ENCODE assay signal across 19 cellular contexts in genomic region chr6:138211048-138211581, GRCh38. TPM values are rescaled to one million over a fixed set of nuclear protein-coding genes. Genes with fewer than 3 reads are reported as not detected.
DNase-seq lines count a peak whose midpoint lies in the region; ATAC-seq, FAIRE-seq and TF ChIP-seq lines count a peak whose summit lies in the region.
"Had no signal": no experiment of that assay in that cellular context is flagged by ENCODE, and none has a peak within 500 bp of the region (broad histone marks: within the 10 kb centered on the region; RNA-seq: fewer than 3 reads in every experiment).

No MANE protein-coding gene starts in this region.

- no peak overlapping the region for H2BK15ac ChIP-seq in H1 (ENCODE audit: low read length)

- H3K18ac ChIP-seq in H1 (ENCODE audit: extremely low read depth, low read length), result no peak overlapping the region

- H4K20me1 ChIP-seq in MM.1S (ENCODE audit: insufficient read depth, low read length) (no peaks in the 10 kb centered on the region), H1 (replicated peaks in 1 of 2; ENCODE audit: control insufficient read depth in 1 of 2, insufficient read depth in 2 of 2, low read length in 2 of 2) (no peaks in the 10 kb centered on the region)

- H3K4ac ChIP-seq in H1 (replicated peaks; ENCODE audit: insufficient read length, low read depth, low read length), result no peak overlapping the region

- CTCF ChIA-PET in H1 (lab: Charles Lee; ENCODE audit: partially characterized antibody), result interaction anchor here (0.6 to 4.9 kb wide), 50 partner anchors 8 to 288 kb away, joined by 3 to 111 read pairs (median 4); no protein-coding TSS in a partner anchor

- H3F3A ChIP-seq in MM.1S (ENCODE audit: insufficient read depth, low read length), result no peaks in the 10 kb centered on the region

- H3K23ac ChIP-seq in H1 (ENCODE audit: insufficient read length), result no peak overlapping the region

- H3K79me1 ChIP-seq in H1 (ENCODE audit: low read depth, low read length), result no peaks in the 10 kb centered on the region

- H2AFZ ChIP-seq in MM.1S (ENCODE audit: low read length), result no peak overlapping the region
- no peak overlapping the region for H2AFZ ChIP-seq in H1 (ENCODE audit: low read length)
- H2AFZ ChIP-seq: PC-9 had no signal

- H4K5ac ChIP-seq in H1 (ENCODE audit: insufficient read length, low read depth, low read length), result no peak overlapping the region

- in situ Hi-C loops in ACHN (cut with HindIII; ENCODE audit: low pct_ligation_motif_present, low pct_unique_long_range_greater_than_20kb, low sequenced_read_pairs), result no loop called here

- H3K23me2 ChIP-seq in H1 (ENCODE audit: low read depth, low read length), result peaks cover 2% of the 10 kb centered on the region; the same call in 1 of the 2 replicates

- DNase-seq in ACHN (peak; percentile 2), MM.1S (no peak), H1 (ENCODE audit: low read depth in 1 of 2, low spot score in 2 of 2) (no peak), midbrain (lab: John Stamatoyannopoulos, UW) (peak; percentile 67), SIG-M5 treated with dmso at 0.1 percent for 504 hours (lab: John Stamatoyannopoulos, UW; ENCODE audit: unreplicated experiment) (no peak), NOMO-1 treated with DMSO at 0.1 percent for 48 hours (lab: John Stamatoyannopoulos, UW; ENCODE audit: unreplicated experiment) (no peak)
- DNase-seq in stimulated activated CD4-positive, alpha-beta T cell treated with anti-CD3 and anti-CD28 coated beads, Interleukin-2, amount 100 ng/mL, for 48 hours, result no peak
- DNase-seq: activated naive CD4-positive, alpha-beta T cell treated with anti-CD3 and anti-CD28 coated beads for 36 hours; activated T-cell treated with anti-CD3 and anti-CD28 coated beads for 4 hours; CD8-positive, alpha-beta T cell; NCI-H526 treated with DMSO at 0.1 percent for 48 hours; PC-9 had no signal

- no peak overlapping the region for H2BK20ac ChIP-seq in H1 (ENCODE audit: low read length)

- H3K4me2 ChIP-seq in MM.1S (ENCODE audit: low read depth, low read length) (no peak overlapping the region), H1 (ENCODE audit: insufficient read depth in 1 of 2, low read depth in 2 of 2, low read length in 2 of 2) (no peak overlapping the region)
- H3K4me2 ChIP-seq: PC-9 had no signal

- no peak overlapping the region for H4K8ac ChIP-seq in H1 (ENCODE audit: extremely low read depth, insufficient read depth, low read length)

- H3K27ac ChIP-seq in MM.1S (ENCODE audit: low read length) (no peak overlapping the region), H1 (ENCODE audit: low read depth, low read length) (no peak overlapping the region)
- H3K27ac ChIP-seq: ascending aorta, coronary artery, PC-9, vagina had no signal

- H3K27me3 ChIP-seq in MM.1S (replicated peaks; ENCODE audit: insufficient read depth, low read length) (no peaks in the 10 kb centered on the region), H1 (replicated peaks in 1 of 4; ENCODE audit: control insufficient read depth in 3 of 4, extremely low read depth in 1 of 4, insufficient read depth in 3 of 4, low read length in 3 of 4) (no peaks in the 10 kb centered on the region)
- H3K27me3 ChIP-seq: ascending aorta, vagina had no signal

- peak; percentile 91 for FAIRE-seq in H1 (lab: Jason Lieb, UNC)

- peak; percentile 72 to 75 for TF ChIP-seq RAD21 in H1 (IDR thresholded peaks at IDR 0.05 in 1 of 2, conservative IDR thresholded peaks at IDR 0.05 in 1 of 2; ENCODE audit: low read depth in 2 of 2, low read length in 2 of 2)

- H4K91ac ChIP-seq in H1 (replicated peaks; ENCODE audit: insufficient read length, low read length), result no peak overlapping the region

- WGBS in H1 (ENCODE audit: extremely low coverage in 1 of 2, insufficient coverage in 1 of 2, insufficient read length in 1 of 2, insufficient replicate concordance in 2 of 2, low coverage in 1 of 2, low lambda C conversion rate in 2 of 2, missing lambda C conversion rate in 1 of 2), 2 experiments, result 91% methylated on average over 2 of the region's 2 CpGs; no CpG with 5 or more reads in 1 of the 2 experiments

- no peak overlapping the region for H2BK12ac ChIP-seq in H1 (ENCODE audit: low read depth, low read length)

- H3K79me2 ChIP-seq in MM.1S (ENCODE audit: low read length) (no peaks in the 10 kb centered on the region), H1 (ENCODE audit: control insufficient read depth in 1 of 2, insufficient read depth in 2 of 2, low read length in 2 of 2) (no peaks in the 10 kb centered on the region)

- no peak overlapping the region for H3K14ac ChIP-seq in H1 (ENCODE audit: insufficient read length)

- H3K9me3 ChIP-seq in MM.1S (replicated peaks; ENCODE audit: insufficient read depth, low read length) (no peaks in the 10 kb centered on the region), H1 (ENCODE audit: insufficient read depth in 2 of 2, low read depth in 1 of 2, low read length in 1 of 2) (no peaks in the 10 kb centered on the region)
- H3K9me3 ChIP-seq: ascending aorta, vagina had no signal

- H2BK120ac ChIP-seq in H1 (replicated peaks; ENCODE audit: low read depth, low read length), result no peak overlapping the region

- TF ChIP-seq POLR2A in H1 (IDR thresholded peaks at IDR 0.05; ENCODE audit: control extremely low read depth in 1 of 2, low read depth in 2 of 2, low read length in 2 of 2), result no peak

- POLR2A ChIA-PET in H1 (lab: Charles Lee; ENCODE audit: partially characterized antibody), result interaction anchor here (0.9 to 1.8 kb wide), 3 partner anchors 12 to 21 kb away, joined by 3 to 9 read pairs (median 3); no protein-coding TSS in a partner anchor

- H3K9me2 ChIP-seq in MM.1S (replicated peaks; ENCODE audit: insufficient read depth, low read length), result no peaks in the 10 kb centered on the region

- no peak overlapping the region for H3K56ac ChIP-seq in H1 (replicated peaks; ENCODE audit: insufficient read length, low read depth, low read length)

- H3K36me3 ChIP-seq in MM.1S (replicated peaks; ENCODE audit: insufficient read depth, low read length) (no peaks in the 10 kb centered on the region), H1 (ENCODE audit: control insufficient read depth in 2 of 4, insufficient read depth in 4 of 4, low read length in 3 of 4) (no peaks in the 10 kb centered on the region)
- H3K36me3 ChIP-seq: ascending aorta, vagina had no signal

- H3K9ac ChIP-seq in MM.1S (ENCODE audit: low read length), result no peak overlapping the region
- H3K9ac ChIP-seq in H1 (replicated peaks in 1 of 4; ENCODE audit: extremely low read depth in 1 of 4, low read depth in 3 of 4, low read length in 3 of 4), result no peak overlapping the region

- ATAC-seq in HG03442 (IDR thresholded peaks at IDR 0.05; ENCODE audit: unreplicated experiment), result no peak
- ATAC-seq: CD8-positive, alpha-beta T cell; sciatic nerve had no signal

- H3K4me3 ChIP-seq in MM.1S (ENCODE audit: low read length), result no peak overlapping the region
- H3K4me3 ChIP-seq in H1 (ENCODE audit: extremely low read depth in 1 of 4, insufficient read depth in 2 of 4, low read depth in 3 of 4, low read length in 4 of 4), result no peak overlapping the region
- H3K4me3 ChIP-seq: ascending aorta, coronary artery, PC-9, vagina had no signal

- H3K4me1 ChIP-seq in MM.1S (ENCODE audit: low read length) (peaks cover 5% of the 10 kb centered on the region), H1 (replicated peaks in 1 of 4; ENCODE audit: control insufficient read depth in 3 of 4, insufficient read depth in 4 of 4, low read length in 3 of 4) (peaks cover 0 to 4% (median 0%) of the 10 kb centered on the region in 4 experiments; a peak in 1 of 7 replicates)
- H3K4me1 ChIP-seq: ascending aorta, vagina had no signal

- H2BK5ac ChIP-seq in H1 (ENCODE audit: low read depth, low read length), result no peak overlapping the region

- TF ChIP-seq EP300 in H1 (IDR thresholded peaks at IDR 0.05; ENCODE audit: borderline replicate concordance in 1 of 2, low read depth in 2 of 2, low read length in 2 of 2), result no peak

- no peak overlapping the region for H2AK5ac ChIP-seq in H1 (ENCODE audit: low read depth, low read length)

- TF ChIP-seq CTCF in MM.1S (IDR thresholded peaks at IDR 0.05; ENCODE audit: low read length), result peak; percentile 17; the same call in 1 of the 2 replicates
- TF ChIP-seq CTCF in H1 (IDR thresholded peaks at IDR 0.05; ENCODE audit: control extremely low read depth in 1 of 3, insufficient read depth in 1 of 3, low read depth in 1 of 3, low read length in 3 of 3), result peak in 2 of 3 experiments; percentile 51 to 64; a peak in 3 of 4 replicates

TF ChIP-seq in H1, 55 proteins besides CTCF, POLR2A, EP300 and RAD21:
- no peak for TF ChIP-seq GTF2F1 (IDR thresholded peaks at IDR 0.05; ENCODE audit: borderline replicate concordance, low read depth, low read length)

RNA-seq across cellular contexts. Expression of gene PBOV1, which starts 7.2 kb away (rescaled TPM):
- not detected in 2 replicates for total RNA-seq in H1 (2021; fragmentation: NEBNext Ultra II Directional; extraction: Animal tissue kit (Norgen Biotek cat#: 25700))
- not detected in 2 replicates for polyA plus RNA-seq in H1 (2011; rRNA removed)
- polyA plus RNA-seq in H1 (2011; cell fraction: cytosol; rRNA removed), result not detected
- not detected for polyA plus RNA-seq in H1 (2011; cell fraction: nucleus; rRNA removed)
- polyA plus RNA-seq in H1 (2012, experiment 1 of 2), result not detected in 4 replicates
- polyA plus RNA-seq in H1 (2012, experiment 2 of 2), result not detected
- polyA plus RNA-seq in H1 (2013, experiment 1 of 2), result not detected
- not detected for polyA plus RNA-seq in H1 (2013, experiment 2 of 2)
- not detected in 2 replicates for polyA minus RNA-seq in H1 (2011; rRNA and poly(A)+ RNA removed)
- not detected for polyA minus RNA-seq in H1 (2011; cell fraction: cytosol; rRNA and poly(A)+ RNA removed)
- 0.20 TPM for polyA minus RNA-seq in H1 (2011; cell fraction: nucleus; rRNA and poly(A)+ RNA removed)
- total RNA-seq: activated naive CD4-positive, alpha-beta T cell treated with anti-CD3 and anti-CD28 coated beads for 36 hours; ascending aorta; CD8-positive, alpha-beta T cell; glomerular endothelial cell; PC-9; sciatic nerve; vagina had no signal
- polyA plus RNA-seq: esophagus had no signal

RNA-seq across cellular contexts. Expression of gene ARFGEF3, which starts 49.4 kb away (rescaled TPM):
- total RNA-seq in H1 (2021; fragmentation: NEBNext Ultra II Directional; extraction: Animal tissue kit (Norgen Biotek cat#: 25700)), result 22.9 and 23.2 TPM in 2 replicates
- 5.6 and 5.8 TPM in 2 replicates for polyA plus RNA-seq in H1 (2011; rRNA removed)
- 5.9 TPM for polyA plus RNA-seq in H1 (2011; cell fraction: cytosol; rRNA removed)
- 9.8 TPM for polyA plus RNA-seq in H1 (2011; cell fraction: nucleus; rRNA removed)
- 6.6 to 9.8 TPM (median 9.1 TPM) in 4 replicates for polyA plus RNA-seq in H1 (2012, experiment 1 of 2)
- polyA plus RNA-seq in H1 (2012, experiment 2 of 2), result 0.94 TPM
- polyA plus RNA-seq in H1 (2013, experiment 1 of 2), result 9.1 TPM
- polyA plus RNA-seq in H1 (2013, experiment 2 of 2), result 8.4 TPM
- polyA minus RNA-seq in H1 (2011; rRNA and poly(A)+ RNA removed), result 30.9 and 33.5 TPM in 2 replicates
- polyA minus RNA-seq in H1 (2011; cell fraction: cytosol; rRNA and poly(A)+ RNA removed), result 17.6 TPM
- polyA minus RNA-seq in H1 (2011; cell fraction: nucleus; rRNA and poly(A)+ RNA removed), result 24.6 TPM
- total RNA-seq: CD8-positive, alpha-beta T cell had no signal

Comparison
In these comparisons a context has a peak if more than half of its experiments do, and no peak if none do; other contexts are left out.
1. DNase-seq: peak in ACHN (single experiment) and midbrain (single experiment); none in MM.1S (single experiment), H1 (0 of 2), stimulated activated CD4-positive, alpha-beta T cell treated with anti-CD3 and anti-CD28 coated beads, Interleukin-2, amount 100 ng/mL, for 48 hours (0 of 2), SIG-M5 treated with dmso at 0.1 percent for 504 hours (single experiment) and NOMO-1 treated with DMSO at 0.1 percent for 48 hours (single experiment).